25 cellular contexts compared by ENCODE assay signal in genomic region chr11:12857572-12857971, GRCh38.
"Had no signal": no experiment of that assay in that cellular context is flagged by ENCODE, and none has a peak within 500 bp of the region (broad histone marks: within the 10 kb centered on the region; RNA-seq: fewer than 3 reads in every experiment).

No MANE protein-coding gene starts in this region.

- ATAC-seq: activated CD8-positive, alpha-beta T cell treated with anti-CD3 and anti-CD28 coated beads for 36 hours; activated T-cell treated with anti-CD3 and anti-CD28 coated beads, Interleukin-2, amount 50 U/mL, for 4 hours; activated T-helper 17 cell treated with anti-CD3 and anti-CD28 coated beads, Interleukin-2, amount 50 U/mL, for 72 hours; naive thymus-derived CD4-positive, alpha-beta T cell had no signal

- H3K27ac ChIP-seq: left ventricle myocardium inferior, parathyroid adenoma, suprapubic skin, tibial artery had no signal

- FAIRE-seq: colon, frontal cortex, urothelium cell line had no signal

- H3K9ac ChIP-seq: parathyroid adenoma had no signal

- H3K27me3 ChIP-seq: right atrium auricular region, suprapubic skin, tibial artery had no signal

- DNase-seq: activated B cell treated with CpG ODN at 0.5 μM for 24 hours; activated CD4-positive, alpha-beta T cell treated with anti-CD3 and anti-CD28 coated beads, Interleukin-2, amount 50 U/mL, for 1 hour; activated CD8-positive, alpha-beta T cell treated with anti-CD3 and anti-CD28 coated beads for 36 hours; activated gamma-delta T cell treated with Interleukin-2 at 50 U/mL for 16 hours; activated naive CD4-positive, alpha-beta T cell treated with anti-CD3 and anti-CD28 coated beads, Interleukin-2, amount 50 U/mL, for 16 hours; activated T-cell treated with anti-CD3 and anti-CD28 coated beads, Interleukin-2, amount 50 U/mL, for 4 hours; amygdala; effector CD8-positive, alpha-beta T cell; islet precursor cell; left ventricle myocardium inferior; naive thymus-derived CD4-positive, alpha-beta T cell; occipital lobe; stimulated activated CD4-positive, alpha-beta T cell treated with anti-CD3 and anti-CD28 coated beads, Interleukin-15, amount 100 ng/mL, for 24 hours; stimulated activated CD4-positive, alpha-beta T cell treated with anti-CD3 and anti-CD28 coated beads, Interleukin-2, amount 100 ng/mL, for 24 hours; stimulated activated naive CD4-positive, alpha-beta T cell; T-helper 2 cell; tibial artery had no signal

- H2AFZ ChIP-seq: parathyroid adenoma had no signal

- H3K9me3 ChIP-seq: left ventricle myocardium inferior, right atrium auricular region, suprapubic skin, tibial artery had no signal

- H3K36me3 ChIP-seq: left ventricle myocardium inferior, right atrium auricular region, suprapubic skin, tibial artery had no signal

- H3K4me3 ChIP-seq: left ventricle myocardium inferior, lung, right atrium auricular region, suprapubic skin, tibial artery had no signal
